ENCODE assay signal across 8 cellular contexts in genomic region chr4:67332627-67333026, GRCh38.
DNase-seq lines count a peak whose midpoint lies in the region; ATAC-seq and TF ChIP-seq lines count a peak whose summit lies in the region.

No MANE protein-coding gene starts in this region.

- H3K36me3 ChIP-seq in WERI-Rb-1: no peaks in the 10 kb centered on the region

- no peak overlapping the region for H3K27ac ChIP-seq in WERI-Rb-1
- H3K27ac ChIP-seq in CD4-positive, alpha-beta T cell (ENCODE audit: low read depth, low read length): no peak overlapping the region

- POLR2A ChIA-PET in CD4-positive, alpha-beta T cell (lab: Charles Lee): no interaction called here

- peaks cover 2% of the 10 kb centered on the region for H3K4me1 Mint-ChIP-seq in neural crest cell
- no peaks in the 10 kb centered on the region for H3K4me1 Mint-ChIP-seq in CD4-positive, alpha-beta T cell (ENCODE audit: low read depth)

- H3K36me3 Mint-ChIP-seq in neural crest cell (ENCODE audit: low read depth): no peaks in the 10 kb centered on the region
- no peaks in the 10 kb centered on the region for H3K36me3 Mint-ChIP-seq in CD4-positive, alpha-beta T cell (ENCODE audit: low read depth)

- H3K9me3 ChIP-seq in WERI-Rb-1 (ENCODE audit: severe bottlenecking): no peaks in the 10 kb centered on the region
- no peaks in the 10 kb centered on the region for H3K9me3 ChIP-seq in CD4-positive, alpha-beta T cell (ENCODE audit: control insufficient read depth, low read length)

- H3K9me3 Mint-ChIP-seq in neural crest cell: no peaks in the 10 kb centered on the region
- no peaks in the 10 kb centered on the region for H3K9me3 Mint-ChIP-seq in CD4-positive, alpha-beta T cell

- no peak overlapping the region for H3K4me3 Mint-ChIP-seq in neural crest cell
- H3K4me3 Mint-ChIP-seq in CD4-positive, alpha-beta T cell: no peak overlapping the region

- TF ChIP-seq CTCF in WERI-Rb-1 (IDR thresholded peaks at IDR 0.05; ENCODE audit: low read depth, low read length) (peak; percentile 65), neural crest cell (conservative IDR thresholded peaks at IDR 0.05) (peak; percentile 54)
- no peak for TF ChIP-seq CTCF in CD4-positive, alpha-beta T cell (IDR thresholded peaks at IDR 0.05)

- intact Hi-C loops in CD4-positive, alpha-beta T cell (cut with DNase I, micrococcal nuclease): no loop called here

- peaks cover 10% of the 10 kb centered on the region for H3K27me3 Mint-ChIP-seq in neural crest cell (ENCODE audit: low read depth)
- H3K27me3 Mint-ChIP-seq in CD4-positive, alpha-beta T cell: peaks cover 43% of the 10 kb centered on the region

- DNase-seq in WERI-Rb-1 (peak; percentile 37), neural crest cell (ENCODE audit: low read depth, low spot score) (peak; percentile 2), hypothalamus (lab: John Stamatoyannopoulos, UW) (no peak)
- DNase-seq in activated effector memory CD4-positive, alpha-beta T cell treated with anti-CD3 and anti-CD28 coated beads, Interleukin-2, amount 50 U/mL, for 16 hours: no peak
- no peak for DNase-seq in CD4-positive, alpha-beta T cell

- H3K4me3 ChIP-seq in WERI-Rb-1 (ENCODE audit: low read depth, low read length): no peak overlapping the region

- peak; percentile 64 for ATAC-seq in GM18870 (IDR thresholded peaks at IDR 0.05; ENCODE audit: unreplicated experiment)
- ATAC-seq in HG03135 (IDR thresholded peaks at IDR 0.05; ENCODE audit: unreplicated experiment): peak; percentile 85
- no peak for ATAC-seq in CD4-positive, alpha-beta T cell (ENCODE audit: poor library complexity)
- ATAC-seq in GM21619 (IDR thresholded peaks at IDR 0.05; ENCODE audit: unreplicated experiment): no peak

- H3K27me3 ChIP-seq in WERI-Rb-1 (ENCODE audit: insufficient read depth, low read depth, severe bottlenecking): no peaks in the 10 kb centered on the region
- peaks cover 5% of the 10 kb centered on the region for H3K27me3 ChIP-seq in CD4-positive, alpha-beta T cell (ENCODE audit: control insufficient read depth, insufficient read depth, low read length)

- no peak overlapping the region for H3K27ac Mint-ChIP-seq in neural crest cell (ENCODE audit: unreplicated experiment)
- H3K27ac Mint-ChIP-seq in CD4-positive, alpha-beta T cell: no peak overlapping the region

- CTCF ChIA-PET in CD4-positive, alpha-beta T cell (lab: Charles Lee): no interaction called here

Comparison
In these comparisons a context has a peak if more than half of its experiments do, and no peak if none do; other contexts are left out.
1. ATAC-seq: peak in GM18870 (single experiment) and HG03135 (single experiment); none in CD4-positive, alpha-beta T cell (single experiment) and GM21619 (single experiment).
2. DNase-seq: peak in WERI-Rb-1 (single experiment) and neural crest cell (single experiment); none in activated effector memory CD4-positive, alpha-beta T cell treated with anti-CD3 and anti-CD28 coated beads, Interleukin-2, amount 50 U/mL, for 16 hours (single experiment), hypothalamus (0 of 51) and CD4-positive, alpha-beta T cell (0 of 10).